13 cellular contexts compared by ENCODE assay signal in genomic region chr2:102119255-102119654, GRCh38.
"Had no signal": no experiment of that assay in that cellular context is flagged by ENCODE, and none has a peak within 500 bp of the region (broad histone marks: within the 10 kb centered on the region; RNA-seq: fewer than 3 reads in every experiment).

No MANE protein-coding gene starts in this region.

- FAIRE-seq: urothelium cell line had no signal

- DNase-seq: activated naive CD4-positive, alpha-beta T cell; dermis blood vessel endothelial cell; islet precursor cell; nephron progenitor cell; occipital lobe; stimulated activated CD4-positive, alpha-beta T cell treated with anti-CD3 and anti-CD28 coated beads, Interleukin-12 subunit alpha, Interleukin-12 subunit beta, amount 100 ng/mL, for 4 hours; stimulated activated CD4-positive, alpha-beta T cell treated with anti-CD3 and anti-CD28 coated beads, Interleukin-2, amount 100 ng/mL, for 24 hours had no signal

- H3K4me1 ChIP-seq: breast epithelium had no signal

- H3K27ac ChIP-seq: ascending aorta, epithelial cell of prostate had no signal

- H3K36me3 ChIP-seq: ascending aorta, breast epithelium had no signal

- H3K4me3 Mint-ChIP-seq: activated T-helper 1 cell treated with anti-CD3 and anti-CD28 coated beads, Interleukin-12 subunit alpha, Interleukin-12 subunit beta, Interleukin-2, Interleukin-4 antibody, amounts not matched to agents 30 ng/mL and 10 ng/mL and 1 ng/mL, durations not matched to agents 14 hours and 24 hours and 36 hours; memory B cell; nephron progenitor cell had no signal

- H3K36me3 Mint-ChIP-seq: memory B cell had no signal

- H3K4me3 ChIP-seq: ascending aorta, breast epithelium had no signal

- H3K9me3 ChIP-seq: ascending aorta, breast epithelium had no signal

- H3K9me3 Mint-ChIP-seq: activated T-helper 1 cell treated with anti-CD3 and anti-CD28 coated beads, Interleukin-12 subunit alpha, Interleukin-12 subunit beta, Interleukin-2, Interleukin-4 antibody, amounts not matched to agents 30 ng/mL and 10 ng/mL and 1 ng/mL, durations not matched to agents 14 hours and 24 hours and 36 hours; memory B cell had no signal

- H3K27me3 ChIP-seq: ascending aorta, breast epithelium had no signal

- H3K27ac Mint-ChIP-seq: activated T-helper 1 cell treated with anti-CD3 and anti-CD28 coated beads, Interleukin-12 subunit alpha, Interleukin-12 subunit beta, Interleukin-2, Interleukin-4 antibody, amounts not matched to agents 30 ng/mL and 10 ng/mL and 1 ng/mL, durations not matched to agents 14 hours and 24 hours and 36 hours; memory B cell; nephron progenitor cell had no signal

- H3K4me1 Mint-ChIP-seq: memory B cell had no signal
